ENCODE assay signal across 22 cellular contexts in genomic region chr12:87981495-87981894, GRCh38. TPM values are rescaled to one million over a fixed set of nuclear protein-coding genes. Genes with fewer than 3 reads are reported as not detected.
"Had no signal": no experiment of that assay in that cellular context is flagged by ENCODE, and none has a peak within 500 bp of the region (broad histone marks: within the 10 kb centered on the region; RNA-seq: fewer than 3 reads in every experiment).

No MANE protein-coding gene starts in this region.

- H3K36me3 ChIP-seq: breast epithelium, gastrocnemius medialis, left lung, ovary, right lobe of liver, thyroid gland had no signal

- H3K4me3 ChIP-seq: breast epithelium, gastrocnemius medialis, left lung, ovary, psoas muscle, right lobe of liver, thyroid gland had no signal

- H3K4me1 ChIP-seq: breast epithelium, gastrocnemius medialis, left lung, psoas muscle, right lobe of liver, thyroid gland had no signal

- DNase-seq: activated CD4-positive, alpha-beta T cell treated with anti-CD3 and anti-CD28 coated beads, Interleukin-2, amount 10 ng/mL, durations not matched to agents 24 days and 14 days; activated CD4-positive, CD25-positive, alpha-beta regulatory T cell; activated CD8-positive, alpha-beta T cell treated with anti-CD3 and anti-CD28 coated beads for 36 hours; activated naive CD4-positive, alpha-beta T cell treated with Interleukin-2 at 50 U/mL for 16 hours; activated naive CD8-positive, alpha-beta T cell treated with anti-CD3 and anti-CD28 coated beads, Interleukin-2, amount 10 ng/mL, durations not matched to agents 7 days and 5 days; activated T-cell treated with anti-CD3 and anti-CD28 coated beads, Interleukin-2, amount 50 U/mL, for 1 hour; anterior cingulate cortex; effector memory CD4-positive, alpha-beta T cell; gastrocnemius medialis; head of caudate nucleus; kidney; left lung; ovary; psoas muscle; right lobe of liver; stimulated activated CD8-positive, alpha-beta memory T cell treated with anti-CD3 and anti-CD28 coated beads, Interleukin-4, amount 100 ng/mL, for 48 hours; stimulated activated naive CD4-positive, alpha-beta T cell; T1000; thyroid gland had no signal

- ATAC-seq: activated CD8-positive, alpha-beta T cell treated with anti-CD3 and anti-CD28 coated beads for 36 hours; gastrocnemius medialis; left lung; psoas muscle; right lobe of liver had no signal

- H3K9me3 ChIP-seq: gastrocnemius medialis, left lung, ovary, psoas muscle, right lobe of liver, thyroid gland had no signal

- H3K27me3 ChIP-seq: breast epithelium, gastrocnemius medialis, left lung, ovary, right lobe of liver, thyroid gland had no signal

- H3K27ac ChIP-seq: breast epithelium, gastrocnemius medialis, left lung, ovary, psoas muscle, right lobe of liver, thyroid gland had no signal

RNA-seq across cellular contexts. Expression of gene C12orf50, which starts 47.7 kb away (rescaled TPM):
- total RNA-seq: activated CD4-positive, alpha-beta T cell treated with anti-CD3 and anti-CD28 coated beads, Interleukin-2, amount 10 ng/mL, durations not matched to agents 24 days and 14 days; activated CD8-positive, alpha-beta T cell treated with anti-CD3 and anti-CD28 coated beads for 36 hours; activated T-helper 2 cell treated with anti-CD3 and anti-CD28 coated beads, Interferon-gamma antibody, Interleukin-2, Interleukin-4, amounts not matched to agents 10 μg/mL and 5 μg/mL and 100 μg/mL, durations not matched to agents 14 hours and 24 hours and 36 hours; breast epithelium; gastrocnemius medialis; right lobe of liver; subcutaneous adipose tissue had no signal
